Comparison of ENCODE assay signal across 15 cellular contexts in genomic region chr22:44395116-44396005, GRCh38.
DNase-seq lines count a peak whose midpoint lies in the region; ATAC-seq and TF ChIP-seq lines count a peak whose summit lies in the region.
"Had no signal": no experiment of that assay in that cellular context is flagged by ENCODE, and none has a peak within 500 bp of the region (broad histone marks: within the 10 kb centered on the region; RNA-seq: fewer than 3 reads in every experiment).

No MANE protein-coding gene starts in this region.

- no peaks in the 10 kb centered on the region for H3K36me3 ChIP-seq in upper lobe of left lung
- H3K36me3 ChIP-seq: esophagus muscularis mucosa had no signal

- H3K36me3 Mint-ChIP-seq in brain = no peaks in the 10 kb centered on the region
- H3K36me3 Mint-ChIP-seq in mesothelial cell of epicardium = no peaks in the 10 kb centered on the region

- no peak overlapping the region for H3K4me3 ChIP-seq in upper lobe of left lung
- H3K4me3 ChIP-seq: esophagus muscularis mucosa had no signal

- ATAC-seq in Right ventricle myocardium inferior (no peak), upper lobe of left lung (ENCODE audit: low FRiP score in 2 of 2) (no peak), HG02798 (IDR thresholded peaks at IDR 0.05; ENCODE audit: poor library complexity, unreplicated experiment) (no peak)

- H3K27ac Mint-ChIP-seq in brain (peak overlapping the region in 3 of 5 experiments; percentile 70 to 83 (median 82)), mesothelial cell of epicardium (peak overlapping the region; percentile 58)
- H3K27ac Mint-ChIP-seq: activated T-helper 2 cell treated with anti-CD3 and anti-CD28 coated beads, Interferon-gamma antibody, Interleukin-2, Interleukin-4, amounts not matched to agents 10 μg/mL and 5 μg/mL and 100 μg/mL, durations not matched to agents 14 hours and 24 hours and 36 hours had no signal

- H3K27me3 ChIP-seq in upper lobe of left lung = no peaks in the 10 kb centered on the region

- H3K4me1 Mint-ChIP-seq in brain = peaks cover 69% of the 10 kb centered on the region
- peaks cover 28% of the 10 kb centered on the region for H3K4me1 Mint-ChIP-seq in mesothelial cell of epicardium

- TF ChIP-seq CTCF in brain (conservative IDR thresholded peaks at IDR 0.05) = no peak
- no peak for TF ChIP-seq CTCF in mesothelial cell of epicardium (IDR thresholded peaks at IDR 0.05; ENCODE audit: unreplicated experiment)
- no peak for TF ChIP-seq CTCF in upper lobe of left lung (IDR thresholded peaks at IDR 0.05)

- no peak overlapping the region for H3K27ac ChIP-seq in upper lobe of left lung
- H3K27ac ChIP-seq: esophagus muscularis mucosa had no signal

- H3K4me3 Mint-ChIP-seq in brain (peak overlapping the region in 1 of 5 experiments; percentile 56), mesothelial cell of epicardium (no peak overlapping the region)

- TF ChIP-seq POLR2A in upper lobe of left lung (IDR thresholded peaks at IDR 0.05) = no peak

- DNase-seq in cardiac septum (ENCODE audit: low spot score) = peak; percentile 71
- DNase-seq in Right ventricle myocardium inferior (ENCODE audit: missing footprints) = no peak
- DNase-seq in mesothelial cell of epicardium (ENCODE audit: low spot score in 2 of 2, unreplicated experiment in 2 of 2) = peak in 1 of 2 experiments; percentile 33
- DNase-seq in upper lobe of left lung = peak; percentile 15 to 73
- no peak for DNase-seq in NOMO-1 treated with dmso at 0.1 percent for 144 hours (lab: John Stamatoyannopoulos, UW; ENCODE audit: unreplicated experiment)
- no peak for DNase-seq in anterior cingulate cortex (lab: John Stamatoyannopoulos, UW)
- DNase-seq: activated CD4-positive, alpha-beta T cell treated with anti-CD3 and anti-CD28 coated beads for 48 hours; DMS153; glutamatergic neuron; NCI-H1436; T-helper 9 cell had no signal

- no peaks in the 10 kb centered on the region for H3K4me1 ChIP-seq in upper lobe of left lung

- H3K9me3 Mint-ChIP-seq in brain = peaks cover 0 to 7% (median 0%) of the 10 kb centered on the region in 5 experiments
- H3K9me3 Mint-ChIP-seq in mesothelial cell of epicardium = no peaks in the 10 kb centered on the region
- H3K9me3 Mint-ChIP-seq: activated T-helper 2 cell treated with anti-CD3 and anti-CD28 coated beads, Interferon-gamma antibody, Interleukin-2, Interleukin-4, amounts not matched to agents 10 μg/mL and 5 μg/mL and 100 μg/mL, durations not matched to agents 14 hours and 24 hours and 36 hours had no signal

- intact Hi-C loops in cardiac septum (cut with DNase I) = no loop called here
- intact Hi-C loops in Right ventricle myocardium inferior (cut with DNase I) = no loop called here

- no peaks in the 10 kb centered on the region for H3K9me3 ChIP-seq in upper lobe of left lung
- H3K9me3 ChIP-seq: esophagus muscularis mucosa had no signal

- peaks cover 9% of the 10 kb centered on the region for H3K27me3 Mint-ChIP-seq in brain
- peaks cover 9% of the 10 kb centered on the region for H3K27me3 Mint-ChIP-seq in mesothelial cell of epicardium (ENCODE audit: low read depth)

- 93% methylated on average over 29 to 31 of the region's 31 CpGs for WGBS in upper lobe of left lung, 2 donors

- no peak for TF ChIP-seq EP300 in upper lobe of left lung (IDR thresholded peaks at IDR 0.05)

Comparison
In these comparisons a context has a peak if more than half of its experiments do, and no peak if none do; other contexts are left out.
1. DNase-seq: peak in cardiac septum (single experiment) and upper lobe of left lung (2 of 2); none in Right ventricle myocardium inferior (single experiment), NOMO-1 treated with dmso at 0.1 percent for 144 hours (single experiment) and anterior cingulate cortex (0 of 58).